1 cellular context compared by ENCODE assay signal in the genomic region with DNA sequence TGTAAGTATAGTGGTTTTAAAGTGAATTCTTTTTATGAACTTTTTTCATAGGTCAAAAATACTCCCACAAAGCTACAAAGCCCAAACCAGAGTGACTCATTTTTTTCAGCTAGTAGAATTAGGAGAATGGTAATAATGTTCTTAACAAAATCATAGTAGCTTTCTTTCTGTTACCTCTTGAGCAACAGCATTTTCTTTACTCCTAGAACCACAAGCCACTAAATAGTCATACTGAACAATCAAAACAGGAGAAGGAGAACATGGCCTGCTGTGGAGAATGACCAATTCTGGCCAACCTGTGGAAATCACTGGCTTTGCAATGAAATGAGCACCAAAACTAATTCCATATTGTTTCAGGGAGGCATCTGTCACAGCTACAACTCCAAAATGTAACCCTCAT.
TF ChIP-seq lines count a peak whose summit lies in the region.

No MANE protein-coding gene starts in this region.

TF ChIP-seq in GM12878, 131 proteins besides CTCF, POLR2A, EP300 and RAD21:
- TF ChIP-seq JUND (IDR thresholded peaks at IDR 0.05; ENCODE audit: low read depth, low read length) (no peak), RUNX3 (IDR thresholded peaks at IDR 0.05; ENCODE audit: low read length) (peak; percentile 20; the same call in 1 of the 2 replicates)
